Comparison of ENCODE assay signal across 9 cellular contexts in genomic region chr15:40096094-40096876, GRCh38. TPM values are rescaled to one million over a fixed set of nuclear protein-coding genes. Genes with fewer than 3 reads are reported as not detected.
DNase-seq lines count a peak whose midpoint lies in the region; ATAC-seq and TF ChIP-seq lines count a peak whose summit lies in the region.
"Had no signal": no experiment of that assay in that cellular context is flagged by ENCODE, and none has a peak within 500 bp of the region (broad histone marks: within the 10 kb centered on the region; RNA-seq: fewer than 3 reads in every experiment).

No MANE protein-coding gene starts in this region.

- H3K4me3 Mint-ChIP-seq in activated T-cell treated with anti-CD3 and anti-CD28 coated beads, Interleukin-2, amount 50 U/mL, for 24 hours = no peak overlapping the region
- no peak overlapping the region for H3K4me3 Mint-ChIP-seq in dendritic cell treated with granulocyte-macrophage colony-stimulating factor and Interleukin-4, amounts not matched to agents 40 ng/mL and 50 ng/mL, for 4 days

- no peaks in the 10 kb centered on the region for H3K9me3 Mint-ChIP-seq in activated T-cell treated with anti-CD3 and anti-CD28 coated beads, Interleukin-2, amount 50 U/mL, for 24 hours
- H3K9me3 Mint-ChIP-seq in dendritic cell treated with granulocyte-macrophage colony-stimulating factor and Interleukin-4, amounts not matched to agents 40 ng/mL and 50 ng/mL, for 4 days = no peaks in the 10 kb centered on the region

- TF ChIP-seq CTCF in thoracic aorta (IDR thresholded peaks at IDR 0.05) = no peak

- peaks cover 59 to 85% of the 10 kb centered on the region in 2 donors for H3K4me1 ChIP-seq in thoracic aorta (ENCODE audit: control insufficient read depth in 1 of 2, low read depth in 2 of 2)

- peak overlapping the region; percentile 9 to 95 for H3K27ac ChIP-seq in thoracic aorta

- H3K27ac Mint-ChIP-seq in activated T-cell treated with anti-CD3 and anti-CD28 coated beads, Interleukin-2, amount 50 U/mL, for 24 hours = peak overlapping the region; percentile 96
- peak overlapping the region; percentile 53 for H3K27ac Mint-ChIP-seq in dendritic cell treated with granulocyte-macrophage colony-stimulating factor and Interleukin-4, amounts not matched to agents 40 ng/mL and 50 ng/mL, for 4 days

- H3K4me3 ChIP-seq in thoracic aorta = no peak overlapping the region

- no peaks in the 10 kb centered on the region for H3K36me3 ChIP-seq in thoracic aorta

- no peaks in the 10 kb centered on the region for H3K27me3 Mint-ChIP-seq in activated T-cell treated with anti-CD3 and anti-CD28 coated beads, Interleukin-2, amount 50 U/mL, for 24 hours
- H3K27me3 Mint-ChIP-seq in dendritic cell treated with granulocyte-macrophage colony-stimulating factor and Interleukin-4, amounts not matched to agents 40 ng/mL and 50 ng/mL, for 4 days = no peaks in the 10 kb centered on the region

- intact Hi-C loops in dendritic cell treated with granulocyte-macrophage colony-stimulating factor and Interleukin-4, amounts not matched to agents 40 ng/mL and 50 ng/mL, for 4 days (cut with micrococcal nuclease) = no loop called here

- DNase-seq in activated T-cell treated with anti-CD3 and anti-CD28 coated beads, Interleukin-2, amount 50 U/mL, for 24 hours = peak; percentile 57
- DNase-seq in activated T-cell treated with anti-CD3 and anti-CD28 coated beads, Interleukin-2, amount 50 U/mL, for 1 hour = no peak
- no peak for DNase-seq in thoracic aorta (ENCODE audit: low spot score)
- no peak for DNase-seq in HuH-7 (ENCODE audit: low spot score)
- no peak for DNase-seq in SKM-1 treated with dmso at 0.1 percent for 144 hours (lab: John Stamatoyannopoulos, UW; ENCODE audit: unreplicated experiment)
- DNase-seq: DMS 273 treated with DMSO at 0.1 percent for 48 hours had no signal

- ATAC-seq in HG03378 (IDR thresholded peaks at IDR 0.05; ENCODE audit: unreplicated experiment) (peak; percentile 36), thoracic aorta (ENCODE audit: insufficient number of reproducible peaks, low FRiP score, low read depth) (no peak), HG02981 (IDR thresholded peaks at IDR 0.05; ENCODE audit: unreplicated experiment) (no peak)

- peaks cover 68% of the 10 kb centered on the region for H3K4me1 Mint-ChIP-seq in activated T-cell treated with anti-CD3 and anti-CD28 coated beads, Interleukin-2, amount 50 U/mL, for 24 hours (ENCODE audit: low read depth)
- peaks cover 89% of the 10 kb centered on the region for H3K4me1 Mint-ChIP-seq in dendritic cell treated with granulocyte-macrophage colony-stimulating factor and Interleukin-4, amounts not matched to agents 40 ng/mL and 50 ng/mL, for 4 days (ENCODE audit: low read depth)

- H3K36me3 Mint-ChIP-seq in activated T-cell treated with anti-CD3 and anti-CD28 coated beads, Interleukin-2, amount 50 U/mL, for 24 hours (ENCODE audit: low read depth) = peaks cover 1% of the 10 kb centered on the region
- H3K36me3 Mint-ChIP-seq in dendritic cell treated with granulocyte-macrophage colony-stimulating factor and Interleukin-4, amounts not matched to agents 40 ng/mL and 50 ng/mL, for 4 days (ENCODE audit: low read depth) = peaks cover 54% of the 10 kb centered on the region

- no peaks in the 10 kb centered on the region for H3K9me3 ChIP-seq in thoracic aorta

- no peaks in the 10 kb centered on the region for H3K27me3 ChIP-seq in thoracic aorta (replicated peaks; ENCODE audit: insufficient read depth)

RNA-seq across cellular contexts. Expression of gene BMF, which starts 12.4 kb away (rescaled TPM):
- 10 to 100 TPM; 13.1 to 32.5 TPM for total RNA-seq in thoracic aorta

RNA-seq across cellular contexts. Expression of gene SRP14, which starts 57.3 kb away (rescaled TPM):
- 100 to 1,000 TPM; 179 to 219 TPM for total RNA-seq in thoracic aorta
